Comparison of ENCODE assay signal across 31 cellular contexts in genomic region chr18:471701-472100, GRCh38. TPM values are rescaled to one million over a fixed set of nuclear protein-coding genes. Genes with fewer than 3 reads are reported as not detected.
A peak's percentile ranks its signal among the peaks of the same experiment; 100 is the strongest.
DNase-seq lines count a peak whose midpoint lies in the region; ATAC-seq lines count a peak whose summit lies in the region.
"Had no signal": no experiment of that assay in that cellular context is flagged by ENCODE, and none has a peak within 500 bp of the region (broad histone marks: within the 10 kb centered on the region; RNA-seq: fewer than 3 reads in every experiment).

No MANE protein-coding gene starts in this region.

- H3K79me2 ChIP-seq in ACC112 (ENCODE audit: control insufficient read depth, insufficient read depth, low read length, unreplicated experiment) (no peaks in the 10 kb centered on the region), GM23248 (ENCODE audit: insufficient read depth) (no peaks in the 10 kb centered on the region)

- H3K4me2 ChIP-seq in GM23248 (ENCODE audit: unreplicated experiment) = peak overlapping the region; percentile 58

- H3F3A ChIP-seq in GM23248 (ENCODE audit: insufficient read depth) = peaks cover 31% of the 10 kb centered on the region

- no peak overlapping the region for H3K4me3 Mint-ChIP-seq in activated CD8-positive, alpha-beta T cell treated with anti-CD3 and anti-CD28 coated beads, Interleukin-2, amount 10 ng/mL, durations not matched to agents 7 days and 5 days
- H3K4me3 Mint-ChIP-seq: activated CD4-positive, alpha-beta memory T cell treated with anti-CD3 and anti-CD28 coated beads, Interleukin-2, amount 10 ng/mL, durations not matched to agents 7 days and 5 days; activated naive CD8-positive, alpha-beta T cell; H9; mesothelial cell of epicardium; naive B cell had no signal

- no peaks in the 10 kb centered on the region for H3K27me3 ChIP-seq in ACC112 (ENCODE audit: insufficient read depth, low read length)
- H3K27me3 ChIP-seq in GM23248 (replicated peaks; ENCODE audit: insufficient read depth) = no peaks in the 10 kb centered on the region
- H3K27me3 ChIP-seq: BE2C, SJSA1, testis, uterus had no signal

- no peaks in the 10 kb centered on the region for H3K9me3 Mint-ChIP-seq in activated CD8-positive, alpha-beta T cell treated with anti-CD3 and anti-CD28 coated beads, Interleukin-2, amount 10 ng/mL, durations not matched to agents 7 days and 5 days (ENCODE audit: insufficient read depth)
- H3K9me3 Mint-ChIP-seq: activated CD4-positive, alpha-beta memory T cell treated with anti-CD3 and anti-CD28 coated beads, Interleukin-2, amount 10 ng/mL, durations not matched to agents 7 days and 5 days; activated T-helper 2 cell treated with anti-CD3 and anti-CD28 coated beads, Interferon-gamma antibody, Interleukin-2, Interleukin-4, amounts not matched to agents 10 μg/mL and 5 μg/mL and 100 μg/mL, durations not matched to agents 14 hours and 24 hours and 36 hours; H9; mesothelial cell of epicardium; naive B cell had no signal

- in situ Hi-C loops in GM23248 (cut with MboI) = no loop called here

- H3K9me3 ChIP-seq in GM23248 (ENCODE audit: low read depth) = no peaks in the 10 kb centered on the region
- H3K9me3 ChIP-seq: BE2C, SJSA1, testis, uterus had no signal

- H3K9ac ChIP-seq in GM23248 = no peak overlapping the region

- H3K36me3 Mint-ChIP-seq in activated CD8-positive, alpha-beta T cell treated with anti-CD3 and anti-CD28 coated beads, Interleukin-2, amount 10 ng/mL, durations not matched to agents 7 days and 5 days (ENCODE audit: low read depth) = no peaks in the 10 kb centered on the region
- H3K36me3 Mint-ChIP-seq: activated naive CD8-positive, alpha-beta T cell; mesothelial cell of epicardium; naive B cell had no signal

- H3K27ac Mint-ChIP-seq in activated CD8-positive, alpha-beta T cell treated with anti-CD3 and anti-CD28 coated beads, Interleukin-2, amount 10 ng/mL, durations not matched to agents 7 days and 5 days = no peak overlapping the region
- H3K27ac Mint-ChIP-seq: activated CD4-positive, alpha-beta memory T cell treated with anti-CD3 and anti-CD28 coated beads, Interleukin-2, amount 10 ng/mL, durations not matched to agents 7 days and 5 days; activated naive CD8-positive, alpha-beta T cell; activated T-helper 2 cell treated with anti-CD3 and anti-CD28 coated beads, Interferon-gamma antibody, Interleukin-2, Interleukin-4, amounts not matched to agents 10 μg/mL and 5 μg/mL and 100 μg/mL, durations not matched to agents 14 hours and 24 hours and 36 hours; H9; naive B cell had no signal

- WGBS in GM23248 (ENCODE audit: low coverage in 1 of 2, low lambda C conversion rate in 2 of 2, missing lambda C conversion rate in 2 of 2), 2 experiments = 17 to 25% methylated on average over 3 of the region's 3 CpGs

- H2AFZ ChIP-seq in ACC112 (ENCODE audit: low read length, unreplicated experiment) (no peak overlapping the region), GM23248 (no peak overlapping the region)

- CTCF ChIA-PET in activated CD8-positive, alpha-beta T cell treated with anti-CD3 and anti-CD28 coated beads, Interleukin-2, amount 10 ng/mL, durations not matched to agents 7 days and 5 days (lab: Charles Lee) = interaction anchor here (0.7 kb wide), 1 partner anchor 148 kb away, joined by 3 read pairs; no protein-coding TSS in a partner anchor

- H3K4me3 ChIP-seq in ACC112 (ENCODE audit: low read depth, low read length) (no peak overlapping the region), GM23248 (no peak overlapping the region)
- H3K4me3 ChIP-seq: SJSA1, skin epidermis, testis, uterus had no signal

- no peaks in the 10 kb centered on the region for H3K9me2 ChIP-seq in GM23248 (ENCODE audit: insufficient read depth)

- no peaks in the 10 kb centered on the region for H4K20me1 ChIP-seq in GM23248 (ENCODE audit: insufficient read depth)

- no peaks in the 10 kb centered on the region for H3K4me1 Mint-ChIP-seq in activated CD8-positive, alpha-beta T cell treated with anti-CD3 and anti-CD28 coated beads, Interleukin-2, amount 10 ng/mL, durations not matched to agents 7 days and 5 days (ENCODE audit: low read depth)
- H3K4me1 Mint-ChIP-seq: activated CD4-positive, alpha-beta memory T cell treated with anti-CD3 and anti-CD28 coated beads, Interleukin-2, amount 10 ng/mL, durations not matched to agents 7 days and 5 days; naive B cell had no signal

- peaks cover 1% of the 10 kb centered on the region for H3K27me3 Mint-ChIP-seq in activated CD8-positive, alpha-beta T cell treated with anti-CD3 and anti-CD28 coated beads, Interleukin-2, amount 10 ng/mL, durations not matched to agents 7 days and 5 days (ENCODE audit: low read depth)

- H3K27ac ChIP-seq in ACC112 (ENCODE audit: low read depth, low read length) = peak overlapping the region; percentile 49
- H3K27ac ChIP-seq in GM23248 = peak overlapping the region; percentile 42
- H3K27ac ChIP-seq: skin epidermis, testis had no signal

- H3K36me3 ChIP-seq in ACC112 (ENCODE audit: insufficient read depth, low read length) (no peaks in the 10 kb centered on the region), GM23248 (ENCODE audit: low read depth) (no peaks in the 10 kb centered on the region)
- H3K36me3 ChIP-seq: BE2C, SJSA1, uterus had no signal

- peak; percentile 85 for DNase-seq in GM23248
- DNase-seq in RKO (ENCODE audit: low spot score) = peak; percentile 27
- peak; percentile 41 for DNase-seq in iris pigment epithelial cell (ENCODE audit: low read depth)
- no peak for DNase-seq in activated CD8-positive, alpha-beta T cell treated with anti-CD3 and anti-CD28 coated beads, Interleukin-2, amount 10 ng/mL, durations not matched to agents 7 days and 5 days
- no peak for DNase-seq in NCI-H748 treated with DMSO at 0.1 percent for 48 hours (lab: John Stamatoyannopoulos, UW)
- no peak for DNase-seq in NK-92 (lab: John Stamatoyannopoulos, UW; ENCODE audit: unreplicated experiment)
- DNase-seq: activated CD4-positive, alpha-beta memory T cell treated with anti-CD3 and anti-CD28 coated beads, Interleukin-2, amount 10 ng/mL, durations not matched to agents 7 days and 5 days; aorta; BE2C; cortex of kidney; GDM1; H9; naive B cell; NCI-H1092 treated with DMSO at 0.1 percent for 48 hours; NCI-H187 treated with DMSO at 0.1 percent for 48 hours; NCI-H2171 treated with DMSO at 0.1 percent for 48 hours; NCI-H524 treated with DMSO at 0.1 percent for 48 hours; occipital lobe; RPMI8226; stimulated activated naive CD8-positive, alpha-beta T cell treated with anti-CD3 and anti-CD28 coated beads, Interleukin-15, Interleukin-2, amounts not matched to agents 100 U/mL and 50 U/mL, for 24 hours; testis; uterus had no signal

- ATAC-seq in activated CD8-positive, alpha-beta T cell treated with anti-CD3 and anti-CD28 coated beads, Interleukin-2, amount 10 ng/mL, durations not matched to agents 7 days and 5 days = no peak
- ATAC-seq in HG03108 (IDR thresholded peaks at IDR 0.05; ENCODE audit: unreplicated experiment) = no peak
- ATAC-seq: activated CD4-positive, CD25-positive, alpha-beta regulatory T cell treated with anti-CD3 and anti-CD28 coated beads, Interleukin-2, amount 50 U/mL, for 24 hours; stimulated activated naive CD8-positive, alpha-beta T cell treated with anti-CD3 and anti-CD28 coated beads, Interleukin-15, Interleukin-2, amounts not matched to agents 100 U/mL and 50 U/mL, for 24 hours had no signal

- H3K4me1 ChIP-seq in ACC112 (ENCODE audit: control insufficient read depth, insufficient read depth, low read length, unreplicated experiment) (peaks cover 41% of the 10 kb centered on the region), GM23248 (ENCODE audit: insufficient read depth) (peaks cover 48% of the 10 kb centered on the region)
- H3K4me1 ChIP-seq: BE2C, uterus had no signal

- POLR2A ChIA-PET in activated CD8-positive, alpha-beta T cell treated with anti-CD3 and anti-CD28 coated beads, Interleukin-2, amount 10 ng/mL, durations not matched to agents 7 days and 5 days (lab: Charles Lee) = no interaction called here

RNA-seq across cellular contexts. Expression of gene COLEC12, which starts 28.8 kb away (rescaled TPM):
- total RNA-seq in GM23248 (2014; rRNA removed; shearing (Covaris generic)) = 24.9 and 25.9 TPM in 2 replicates
- 19.3 and 19.4 TPM in 2 replicates for polyA plus RNA-seq in GM23248 (2016; fragmentation: Nextera tagmentation; extraction: Ambion mirVana)
- total RNA-seq in activated CD8-positive, alpha-beta T cell treated with anti-CD3 and anti-CD28 coated beads, Interleukin-2, amount 10 ng/mL, durations not matched to agents 7 days and 5 days = not detected
- total RNA-seq: activated CD4-positive, alpha-beta memory T cell treated with anti-CD3 and anti-CD28 coated beads, Interleukin-2, amount 10 ng/mL, durations not matched to agents 7 days and 5 days; activated T-helper 2 cell treated with anti-CD3 and anti-CD28 coated beads, Interferon-gamma antibody, Interleukin-2, Interleukin-4, amounts not matched to agents 10 μg/mL and 5 μg/mL and 100 μg/mL, durations not matched to agents 14 hours and 24 hours and 36 hours; T-helper 1 cell treated with Interleukin-12 subunit alpha and Interleukin-12 subunit beta and Interleukin-4 antibody, amounts not matched to agents 30 ng/mL and 1 ng/mL, for 36 hours had no signal

Comparison
In these comparisons a context has a peak if more than half of its experiments do, and no peak if none do; other contexts are left out.
1. DNase-seq: peak in GM23248 (single experiment), RKO (single experiment) and iris pigment epithelial cell (single experiment); none in activated CD8-positive, alpha-beta T cell treated with anti-CD3 and anti-CD28 coated beads, Interleukin-2, amount 10 ng/mL, durations not matched to agents 7 days and 5 days (single experiment), NCI-H748 treated with DMSO at 0.1 percent for 48 hours (single experiment) and NK-92 (single experiment).
2. RNA of gene COLEC12, which starts 28.8 kb away (total RNA-seq): 24.9 to 25.9 TPM in GM23248; not detected in activated CD8-positive, alpha-beta T cell treated with anti-CD3 and anti-CD28 coated beads, Interleukin-2, amount 10 ng/mL, durations not matched to agents 7 days and 5 days; every median in the first group is over 10 times any median in the second.